1 cellular context compared by ENCODE assay signal in genomic region chr3:196287405-196288140, GRCh38.
TF ChIP-seq lines count a peak whose summit lies in the region.

TSS of gene PCYT1A (minus strand) at chr3:196287726. CDS start at chr3:196270531, 17,195 bp downstream.

TF ChIP-seq in K562, 482 proteins besides CTCF, POLR2A, EP300 and RAD21 (continued from another document and continues in another):
- TF ChIP-seq ZNF395 (CRISPR knock-in tag; IDR thresholded peaks at IDR 0.05) (peak; percentile 82), REST (CRISPR knock-in tag; IDR thresholded peaks at IDR 0.05; ENCODE audit: low read depth) (no peak; the same call in 1 of the 2 replicates), SAFB (IDR thresholded peaks at IDR 0.05; ENCODE audit: borderline replicate concordance, low read depth, low read length) (no peak), ZSCAN32 (CRISPR knock-in tag; IDR thresholded peaks at IDR 0.05) (no peak), PHF20 (IDR thresholded peaks at IDR 0.05; ENCODE audit: partially characterized antibody) (peak; percentile 92), DLX4 (CRISPR knock-in tag; IDR thresholded peaks at IDR 0.05) (no peak), TCF7L2 (IDR thresholded peaks at IDR 0.05; ENCODE audit: low read depth, low read length) (no peak), DPF2 (IDR thresholded peaks at IDR 0.05) (peak; percentile 69), HDAC6 (IDR thresholded peaks at IDR 0.05; ENCODE audit: low read depth, low read length) (no peak), KAT8 (IDR thresholded peaks at IDR 0.05; ENCODE audit: low read depth) (no peak), ZNF212 (CRISPR knock-in tag; IDR thresholded peaks at IDR 0.05) (no peak), CC2D1A (IDR thresholded peaks at IDR 0.05) (0 out of 2 replicates have a peak, but pooled peaks have one; percentile 36), ZNF445 (CRISPR knock-in tag; IDR thresholded peaks at IDR 0.05; ENCODE audit: low read depth) (no peak), HDAC8 (tag; IDR thresholded peaks at IDR 0.05) (peak; percentile 36; the same call in 1 of the 2 replicates), ZFP36 (IDR thresholded peaks at IDR 0.05; ENCODE audit: low read depth, low read length, partially characterized antibody) (peak; percentile 2), RBFOX2 (IDR thresholded peaks at IDR 0.05; ENCODE audit: low read depth, low read length) (peak; percentile 96), E2F3 (CRISPR knock-in tag; IDR thresholded peaks at IDR 0.05) (no peak), ZNF551 (CRISPR knock-in tag; IDR thresholded peaks at IDR 0.05) (no peak), RERE (CRISPR knock-in tag; IDR thresholded peaks at IDR 0.05; ENCODE audit: borderline replicate concordance) (0 out of 2 replicates have a peak, but pooled peaks have one; percentile 69), CHAMP1 (IDR thresholded peaks at IDR 0.05) (no peak), ZNF124 (CRISPR knock-in tag; IDR thresholded peaks at IDR 0.05) (no peak; the same call in 1 of the 2 replicates), DACH1 (IDR thresholded peaks at IDR 0.05; ENCODE audit: partially characterized antibody) (peak; percentile 37), MYBL2 (IDR thresholded peaks at IDR 0.05; ENCODE audit: low read depth) (no peak), MYBL2 (CRISPR knock-in tag; IDR thresholded peaks at IDR 0.05; ENCODE audit: borderline replicate concordance) (no peak), FUS (optimal IDR thresholded peaks at IDR 0.05; ENCODE audit: low read depth, low read length) (no peak), NCOA1 (IDR thresholded peaks at IDR 0.05; ENCODE audit: low read depth) (peak; percentile 98), EGR1 (conservative IDR thresholded peaks at IDR 0.05) (no peak; the same call in none of the 2 replicates), SREBF2 (CRISPR knock-in tag; IDR thresholded peaks at IDR 0.05) (0 out of 2 replicates have a peak, but pooled peaks have one; percentile 38), ZNF584 (CRISPR knock-in tag; IDR thresholded peaks at IDR 0.05; ENCODE audit: low read depth) (0 out of 2 replicates have a peak, but pooled peaks have one; percentile 19), E4F1 (CRISPR knock-in tag; IDR thresholded peaks at IDR 0.05; ENCODE audit: borderline replicate concordance) (no peak), TRIM28 (IDR thresholded peaks at IDR 0.05) (peak; percentile 24), BRF2 (IDR thresholded peaks at IDR 0.05; ENCODE audit: borderline replicate concordance, insufficient read depth, insufficient read length) (no peak), PRPF4 (IDR thresholded peaks at IDR 0.05; ENCODE audit: insufficient read depth, low read depth, low read length, poor library complexity, severe bottlenecking) (no peak), ILK (tag; IDR thresholded peaks at IDR 0.05; ENCODE audit: borderline replicate concordance, low read depth) (no peak), YBX1 (IDR thresholded peaks at IDR 0.05) (no peak), ZNF77 (CRISPR knock-in tag; IDR thresholded peaks at IDR 0.05) (no peak), TAF7 (tag; IDR thresholded peaks at IDR 0.05) (peak; percentile 48), ESRRB (CRISPR knock-in tag; IDR thresholded peaks at IDR 0.05; ENCODE audit: borderline replicate concordance) (no peak), EP400 (IDR thresholded peaks at IDR 0.05) (peak; percentile 91), NCOA6 (IDR thresholded peaks at IDR 0.05) (no peak), IRF1 (CRISPR knock-in tag; IDR thresholded peaks at IDR 0.05; ENCODE audit: borderline replicate concordance) (no peak), CHD1 (IDR thresholded peaks at IDR 0.05; ENCODE audit: low read length) (peak; percentile 83), ZFP1 (CRISPR knock-in tag; IDR thresholded peaks at IDR 0.05) (no peak), HCFC1 (IDR thresholded peaks at IDR 0.05; ENCODE audit: low read depth, low read length) (peak; percentile 74), ZNF561 (CRISPR knock-in tag; conservative IDR thresholded peaks at IDR 0.05) (no peak), SMARCA4 (IDR thresholded peaks at IDR 0.05) (0 out of 2 replicates have a peak, but pooled peaks have one; percentile 45), ZNF449 (CRISPR knock-in tag; IDR thresholded peaks at IDR 0.05) (no peak), PURB (CRISPR knock-in tag; IDR thresholded peaks at IDR 0.05; ENCODE audit: low read depth) (no peak), MAZ (CRISPR knock-in tag; conservative IDR thresholded peaks at IDR 0.05 in 1 of 2, IDR thresholded peaks at IDR 0.05 in 1 of 2) (peak; percentile 72 to 88; a peak in 3 of 4 replicates)
